ENCODE assay signal across 7 cellular contexts in the genomic region with DNA sequence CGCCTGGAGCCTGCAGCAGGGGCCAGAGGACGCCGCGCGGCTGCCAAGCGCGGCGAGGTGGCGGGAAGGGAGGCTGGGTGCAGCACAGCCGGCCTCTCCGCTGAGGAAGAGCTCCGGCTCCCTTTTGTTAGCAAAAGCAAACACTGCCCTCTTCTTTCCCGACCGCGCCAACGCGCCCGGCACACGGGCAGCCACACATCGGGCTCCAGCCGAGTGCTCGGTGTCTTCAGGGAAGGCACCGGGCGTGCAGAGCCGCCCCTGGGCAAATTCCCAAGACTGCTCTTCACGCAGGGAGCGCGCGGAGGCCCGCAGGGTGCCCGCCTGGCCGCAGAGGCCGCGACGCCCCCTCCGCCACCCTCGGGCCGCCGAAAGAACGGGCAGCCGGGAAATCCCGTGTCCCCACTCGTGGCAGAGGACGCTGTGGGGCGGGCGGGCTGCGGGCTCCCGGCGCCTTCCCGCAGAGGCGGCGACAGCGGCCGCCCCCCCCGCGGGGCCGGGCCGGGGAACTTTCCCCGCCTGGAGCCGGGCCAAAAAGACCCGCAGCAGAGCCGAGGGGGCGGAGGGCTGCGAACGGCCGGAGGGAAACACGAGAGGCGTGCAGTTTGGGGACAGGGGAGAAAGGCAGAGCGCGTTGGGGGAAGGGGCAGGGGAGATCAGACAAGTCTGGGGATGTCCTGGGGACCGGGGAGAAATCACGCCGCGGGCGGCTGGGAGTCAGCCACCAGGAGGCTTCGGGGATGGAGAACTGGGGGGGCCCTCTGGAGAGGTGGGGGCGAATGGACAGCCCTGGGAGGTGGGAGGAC. TPM values are rescaled to one million over a fixed set of nuclear protein-coding genes. Genes with fewer than 3 reads are reported as not detected.
DNase-seq lines count a peak whose midpoint lies in the region; ATAC-seq, FAIRE-seq and TF ChIP-seq lines count a peak whose summit lies in the region.

No MANE protein-coding gene starts in this region.

- H3K4me1 ChIP-seq in duodenal mucosa (ENCODE audit: control insufficient read depth in 1 of 2, insufficient read depth in 2 of 2, low read length in 2 of 2) (peaks cover 5 to 21% of the 10 kb centered on the region in 2 donors), right lobe of liver (peaks cover 0 to 36% (median 3%) of the 10 kb centered on the region in 4 donors)

- no peaks in the 10 kb centered on the region for H3K36me3 Mint-ChIP-seq in T-cell
- no peaks in the 10 kb centered on the region for H3K36me3 Mint-ChIP-seq in stimulated activated memory B cell treated with anti-CD40 and anti-IgM and Interleukin-4, amounts not matched to agents 10 μg/mL and 1 μg/mL and 100 μg/mL, for 72 hours

- H3K9me3 Mint-ChIP-seq in T-cell, result no peaks in the 10 kb centered on the region
- H3K9me3 Mint-ChIP-seq in stimulated activated memory B cell treated with anti-CD40 and anti-IgM and Interleukin-4, amounts not matched to agents 10 μg/mL and 1 μg/mL and 100 μg/mL, for 72 hours, result no peaks in the 10 kb centered on the region

- H3K27me3 ChIP-seq in duodenal mucosa (ENCODE audit: control insufficient read depth in 1 of 2, insufficient read depth in 2 of 2, low read length in 2 of 2) (peaks cover 2 to 26% of the 10 kb centered on the region in 2 donors), right lobe of liver (no peaks in the 10 kb centered on the region)

- no peak overlapping the region for H3K27ac ChIP-seq in duodenal mucosa (ENCODE audit: low read depth, low read length)
- peak overlapping the region; percentile 76 to 82 (median 79) for H3K27ac ChIP-seq in right lobe of liver

- WGBS in right lobe of liver (ENCODE audit: insufficient coverage, low coverage, low lambda C conversion rate, missing lambda C conversion rate), result 0% methylated on average over 15 of the region's 77 CpGs

- no peak overlapping the region for H3K27ac Mint-ChIP-seq in T-cell
- H3K27ac Mint-ChIP-seq in stimulated activated memory B cell treated with anti-CD40 and anti-IgM and Interleukin-4, amounts not matched to agents 10 μg/mL and 1 μg/mL and 100 μg/mL, for 72 hours, result peak overlapping the region; percentile 48

- peak overlapping the region in 2 of 3 donors; percentile 72 to 73 for H3K4me3 Mint-ChIP-seq in T-cell
- peak overlapping the region; percentile 67 for H3K4me3 Mint-ChIP-seq in stimulated activated memory B cell treated with anti-CD40 and anti-IgM and Interleukin-4, amounts not matched to agents 10 μg/mL and 1 μg/mL and 100 μg/mL, for 72 hours

- intact Hi-C loops in right lobe of liver (cut with DNase I), result loop anchor here in 1 of 2 donors (10.0 kb wide), 1 partner anchor 168 kb away; no protein-coding TSS in a partner anchor

- no peaks in the 10 kb centered on the region for H3K36me3 ChIP-seq in duodenal mucosa (ENCODE audit: control insufficient read depth in 1 of 2, insufficient read depth in 2 of 2, low read length in 2 of 2)
- H3K36me3 ChIP-seq in right lobe of liver, result no peaks in the 10 kb centered on the region

- peak overlapping the region; percentile 88 to 90 for H3K4me3 ChIP-seq in duodenal mucosa (ENCODE audit: low read depth in 1 of 2, low read length in 2 of 2)
- peak overlapping the region; percentile 69 to 71 (median 69) for H3K4me3 ChIP-seq in right lobe of liver

- TF ChIP-seq POLR2A in GM12891 (IDR thresholded peaks at IDR 0.05; ENCODE audit: low read depth, low read length) (no peak), right lobe of liver (IDR thresholded peaks at IDR 0.05) (peak; percentile 46)

- DNase-seq in GM12891 (ENCODE audit: insufficient read length, low spot score), result no peak
- DNase-seq in MV-4-11 (lab: John Stamatoyannopoulos, UW), result peak; percentile 54
- peak in 8 of 34 experiments; percentile 0 to 14 (median 6) for DNase-seq in T-cell
- DNase-seq in right lobe of liver, result peak; percentile 87 to 91 (median 89)

- H3K9ac ChIP-seq in duodenal mucosa (ENCODE audit: low read depth in 1 of 2, low read length in 2 of 2), result peak overlapping the region; percentile 17 to 51

- POLR2A ChIA-PET in T-cell (lab: Charles Lee), result no interaction called here

- H3K27me3 Mint-ChIP-seq in T-cell, result peaks cover 26 to 30% of the 10 kb centered on the region in 2 donors
- peaks cover 39% of the 10 kb centered on the region for H3K27me3 Mint-ChIP-seq in stimulated activated memory B cell treated with anti-CD40 and anti-IgM and Interleukin-4, amounts not matched to agents 10 μg/mL and 1 μg/mL and 100 μg/mL, for 72 hours

- CTCF ChIA-PET in T-cell (lab: Charles Lee), result no interaction called here

- peak; percentile 50 to 69 (median 60) for TF ChIP-seq CTCF in right lobe of liver (IDR thresholded peaks at IDR 0.05)

- H3K9me3 ChIP-seq in duodenal mucosa (ENCODE audit: control insufficient read depth in 1 of 2, low read length in 2 of 2), result no peaks in the 10 kb centered on the region
- H3K9me3 ChIP-seq in right lobe of liver, result no peaks in the 10 kb centered on the region

- ATAC-seq in T-cell (replicated peaks in 1 of 4), result peak in 2 of 4 experiments; percentile 10 to 17
- ATAC-seq in right lobe of liver, result peak; percentile 59 to 78 (median 70)
- ATAC-seq in stimulated activated memory B cell treated with anti-CD40 and anti-IgM and Interleukin-4, amounts not matched to agents 10 μg/mL and 1 μg/mL and 100 μg/mL, for 72 hours, result peak; percentile 53
- no peak for ATAC-seq in HG02884 (IDR thresholded peaks at IDR 0.05; ENCODE audit: unreplicated experiment)

- FAIRE-seq in GM12891 (lab: Jason Lieb, UNC), result peak; percentile 45

- peaks cover 13 to 15% (median 14%) of the 10 kb centered on the region in 3 donors for H3K4me1 Mint-ChIP-seq in T-cell
- H3K4me1 Mint-ChIP-seq in stimulated activated memory B cell treated with anti-CD40 and anti-IgM and Interleukin-4, amounts not matched to agents 10 μg/mL and 1 μg/mL and 100 μg/mL, for 72 hours, result peaks cover 19% of the 10 kb centered on the region

TF ChIP-seq in GM12891, 5 proteins besides CTCF, POLR2A, EP300 and RAD21:
- TF ChIP-seq SPI1 (IDR thresholded peaks at IDR 0.05; ENCODE audit: low read depth, low read length) (no peak), PAX5 (IDR thresholded peaks at IDR 0.05; ENCODE audit: insufficient read depth, low read length, severe bottlenecking) (no peak), TAF1 (IDR thresholded peaks at IDR 0.05; ENCODE audit: low read depth, low read length) (no peak), POLR2AphosphoS5 (IDR thresholded peaks at IDR 0.05; ENCODE audit: low read depth, low read length) (no peak), POU2F2 (IDR thresholded peaks at IDR 0.05; ENCODE audit: low read depth, low read length) (no peak)

RNA-seq across cellular contexts. Expression of a gene that starts 0.9 kb away (rescaled TPM):
- polyA plus RNA-seq in GM12891 (2012; ENCODE audit: low read depth, missing spikeins), result 19.9 TPM
- total RNA-seq in T-cell (1 to 10 TPM; 2.1 to 6.7 (median 3.1) TPM), right lobe of liver (10 to 100 TPM; 21.1 to 56.7 (median 30.6) TPM)
